Comparison of ENCODE assay signal across 23 cellular contexts in the genomic region with DNA sequence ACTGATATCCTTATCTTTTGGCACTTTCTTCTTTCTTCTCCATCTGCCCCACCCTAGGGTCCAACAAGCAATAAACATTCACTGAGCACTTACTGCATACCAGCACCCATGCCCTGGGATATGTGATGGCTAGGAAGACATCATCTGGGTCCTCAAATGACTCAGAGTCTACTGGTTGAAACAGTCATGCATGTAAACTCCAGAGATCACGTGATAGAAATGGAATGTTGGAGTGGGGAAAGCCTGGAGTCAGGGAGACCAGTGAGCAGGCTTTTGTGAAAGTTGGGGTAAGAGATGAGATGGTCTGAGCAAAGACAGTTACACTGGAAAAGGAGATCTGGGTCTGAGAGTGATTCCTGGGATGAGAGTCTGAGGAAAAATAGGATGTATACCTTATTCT.
A peak's percentile ranks its signal among the peaks of the same experiment; 100 is the strongest.
DNase-seq lines count a peak whose midpoint lies in the region; ATAC-seq, FAIRE-seq and TF ChIP-seq lines count a peak whose summit lies in the region.
"Had no signal": no experiment of that assay in that cellular context is flagged by ENCODE, and none has a peak within 500 bp of the region (broad histone marks: within the 10 kb centered on the region; RNA-seq: fewer than 3 reads in every experiment).

No MANE protein-coding gene starts in this region.

- no peaks in the 10 kb centered on the region for H3K79me1 ChIP-seq in mesendoderm (ENCODE audit: low read length)

- H3K4me1 ChIP-seq in mesendoderm (ENCODE audit: control insufficient read depth, low read depth, low read length) (no peaks in the 10 kb centered on the region), heart left ventricle (no peaks in the 10 kb centered on the region), spleen (no peaks in the 10 kb centered on the region)
- H3K4me1 ChIP-seq: colonic mucosa, esophagus squamous epithelium, stomach, tibial artery had no signal

- H3K9ac ChIP-seq in mesendoderm (ENCODE audit: low read length) = no peak overlapping the region

- no peak overlapping the region for H2BK5ac ChIP-seq in mesendoderm (ENCODE audit: low read length)

- no peaks in the 10 kb centered on the region for H3K36me3 ChIP-seq in bronchial epithelial cell (ENCODE audit: control insufficient read depth, insufficient read depth, low read length)
- no peaks in the 10 kb centered on the region for H3K36me3 ChIP-seq in mesendoderm (ENCODE audit: control insufficient read depth, insufficient read depth, low read length)
- H3K36me3 ChIP-seq in heart left ventricle = no peaks in the 10 kb centered on the region
- no peaks in the 10 kb centered on the region for H3K36me3 ChIP-seq in spleen
- H3K36me3 ChIP-seq: colonic mucosa, esophagus squamous epithelium, neutrophil, stomach, tibial artery had no signal

- no peak for FAIRE-seq in bronchial epithelial cell (lab: Jason Lieb, UNC)
- FAIRE-seq: G401.6 had no signal

- in situ Hi-C loops in GM13976 (cut with MboI; ENCODE audit: low sequenced_read_pairs, unreplicated experiment) = loop anchor here (25.0 kb wide), 1 partner anchor 453 kb away; no protein-coding TSS in a partner anchor

- no peaks in the 10 kb centered on the region for H3K27me3 ChIP-seq in bronchial epithelial cell (ENCODE audit: control insufficient read depth, insufficient read depth, low read length)
- H3K27me3 ChIP-seq in mesendoderm (ENCODE audit: insufficient read depth, low read length, poor library complexity) = no peaks in the 10 kb centered on the region
- no peaks in the 10 kb centered on the region for H3K27me3 ChIP-seq in heart left ventricle
- H3K27me3 ChIP-seq in spleen (replicated peaks in 1 of 7) = no peaks in the 10 kb centered on the region
- H3K27me3 ChIP-seq: colonic mucosa, esophagus squamous epithelium, neutrophil, stomach, tibial artery had no signal

- ATAC-seq in heart left ventricle = no peak
- ATAC-seq: effector memory CD8-positive, alpha-beta T cell had no signal

- H3K9me3 ChIP-seq in heart left ventricle (peaks cover 0 to 12% (median 6%) of the 10 kb centered on the region in 12 donors), spleen (peaks cover 0 to 15% (median 9%) of the 10 kb centered on the region in 8 donors)
- H3K9me3 ChIP-seq: colonic mucosa, neutrophil, tibial artery had no signal

- no peak overlapping the region for H3K23ac ChIP-seq in mesendoderm (ENCODE audit: low read length)

- H3K79me2 ChIP-seq in mesendoderm (ENCODE audit: control insufficient read depth, insufficient read depth, low read length) = no peaks in the 10 kb centered on the region

- H3K27ac ChIP-seq in mesendoderm (ENCODE audit: low read depth, low read length) (no peak overlapping the region), heart left ventricle (no peak overlapping the region), spleen (no peak overlapping the region)
- H3K27ac ChIP-seq: colonic mucosa, esophagus squamous epithelium, neutrophil, stomach, tibial artery had no signal

- H2BK15ac ChIP-seq in mesendoderm (replicated peaks; ENCODE audit: low read depth) = no peak overlapping the region

- no peak overlapping the region for H3K18ac ChIP-seq in mesendoderm (ENCODE audit: low read length)

- H2AK5ac ChIP-seq in mesendoderm (ENCODE audit: low read length) = no peak overlapping the region

- no CpG with 5 or more reads among the region's 1 CpG for WGBS in mesendoderm (ENCODE audit: extremely low coverage, insufficient coverage, low lambda C conversion rate)
- WGBS in heart left ventricle, 4 donors = 30 to 62% (median 54%) methylated on average over 1 of the region's 1 CpG
- 21 to 72% (median 58%) methylated on average over 1 of the region's 1 CpG for WGBS in spleen, 5 donors

- H4K5ac ChIP-seq in mesendoderm (ENCODE audit: low read length) = no peak overlapping the region

- TF ChIP-seq CTCF in bronchial epithelial cell (IDR thresholded peaks at IDR 0.05; ENCODE audit: insufficient read depth, low read length, severe bottlenecking) = no peak
- TF ChIP-seq CTCF in GM13976 (IDR thresholded peaks at IDR 0.05; ENCODE audit: borderline replicate concordance, control extremely low read depth, extremely low read depth, insufficient read depth, missing control alignments) = no peak
- no peak for TF ChIP-seq CTCF in heart left ventricle (IDR thresholded peaks at IDR 0.05)
- TF ChIP-seq CTCF in spleen (IDR thresholded peaks at IDR 0.05 in 8 of 11, conservative IDR thresholded peaks at IDR 0.05 in 3 of 11) = no peak

- no peak overlapping the region for H3K4me3 ChIP-seq in bronchial epithelial cell (ENCODE audit: low read depth, low read length)
- no peak overlapping the region for H3K4me3 ChIP-seq in mesendoderm (ENCODE audit: low read length)
- H3K4me3 ChIP-seq in heart left ventricle = no peak overlapping the region
- no peak overlapping the region for H3K4me3 ChIP-seq in spleen
- H3K4me3 ChIP-seq: colonic mucosa, esophagus squamous epithelium, stomach, tibial artery had no signal

- H3K56ac ChIP-seq in mesendoderm (ENCODE audit: low read length) = no peak overlapping the region

- no peak overlapping the region for H3K4me2 ChIP-seq in mesendoderm (ENCODE audit: low read length)

- TF ChIP-seq POLR2A in heart left ventricle (IDR thresholded peaks at IDR 0.05) (no peak), spleen (IDR thresholded peaks at IDR 0.05) (no peak)

- peak; percentile 3 for DNase-seq in GM04504 (ENCODE audit: low read depth)
- peak; percentile 80 for DNase-seq in M059J (ENCODE audit: low read depth)
- peak; percentile 74 for DNase-seq in bronchial epithelial cell (ENCODE audit: low read depth)
- peak; percentile 12 for DNase-seq in mesendoderm
- no peak for DNase-seq in GM13976 (ENCODE audit: low spot score)
- no peak for DNase-seq in heart left ventricle
- DNase-seq in OCI-M1 (lab: John Stamatoyannopoulos, UW) = no peak
- DNase-seq in spleen = no peak
- DNase-seq: activated CD4-positive, CD25-positive, alpha-beta regulatory T cell treated with anti-CD3 and anti-CD28 coated beads, Interleukin-2, amount 50 U/mL, for 72 hours; activated CD8-positive, alpha-beta memory T cell treated with anti-CD3 and anti-CD28 coated beads for 24 hours; activated T-cell treated with anti-CD3 and anti-CD28 coated beads, Interleukin-2, amount 50 U/mL, for 1 hour; CD8-positive, alpha-beta memory T cell; colonic mucosa; effector memory CD8-positive, alpha-beta T cell; esophagus squamous epithelium; GOT3; NCI-H1105 treated with DMSO at 0.1 percent for 48 hours; NCI-H2081 treated with DMSO at 0.1 percent for 48 hours; stimulated activated CD8-positive, alpha-beta memory T cell treated with anti-CD3 and anti-CD28 coated beads, Interleukin-4, amount 100 ng/mL, for 48 hours; stomach; tibial artery had no signal

- intact Hi-C loops in heart left ventricle (cut with DNase I) (no loop called here), spleen (cut with DNase I; ENCODE audit: low total_unique reads) (no loop called here)

- H2BK120ac ChIP-seq in mesendoderm (ENCODE audit: low read depth, low read length) = no peak overlapping the region

- no peak overlapping the region for H3K4ac ChIP-seq in mesendoderm (ENCODE audit: low read depth, low read length)

- H4K8ac ChIP-seq in mesendoderm (ENCODE audit: low read depth, low read length) = no peak overlapping the region

Comparison
In these comparisons a context has a peak if more than half of its experiments do, and no peak if none do; other contexts are left out.
1. DNase-seq: peak in GM04504 (single experiment), M059J (single experiment), bronchial epithelial cell (single experiment) and mesendoderm (single experiment); none in GM13976 (single experiment), heart left ventricle (0 of 5), OCI-M1 (single experiment) and spleen (single experiment).